ENCODE assay signal across 1 cellular context in genomic region chr11:68469122-68469521, GRCh38.
TF ChIP-seq lines count a peak whose summit lies in the region.

No MANE protein-coding gene starts in this region.

TF ChIP-seq in HepG2, 621 proteins besides CTCF, POLR2A, EP300 and RAD21 (continued from another document and continues in another):
- TF ChIP-seq MAX (IDR thresholded peaks at IDR 0.05) (no peak), MYPOP (CRISPR knock-in tag; IDR thresholded peaks at IDR 0.05) (no peak), NFIC (IDR thresholded peaks at IDR 0.05; ENCODE audit: low read length) (peak; percentile 46; the same call in 1 of the 2 replicates), GLI4 (CRISPR knock-in tag; IDR thresholded peaks at IDR 0.05; ENCODE audit: borderline replicate concordance) (no peak), ZBTB4 (CRISPR knock-in tag; IDR thresholded peaks at IDR 0.05; ENCODE audit: borderline replicate concordance) (no peak), EEA1 (CRISPR knock-in tag; IDR thresholded peaks at IDR 0.05; ENCODE audit: borderline replicate concordance) (no peak), SIX1 (CRISPR knock-in tag; IDR thresholded peaks at IDR 0.05; ENCODE audit: borderline replicate concordance) (no peak), CENPX (CRISPR knock-in tag; IDR thresholded peaks at IDR 0.05) (no peak), TBP (CRISPR knock-in tag; IDR thresholded peaks at IDR 0.05) (no peak), ZNF597 (CRISPR knock-in tag; IDR thresholded peaks at IDR 0.05) (no peak), CBX2 (IDR thresholded peaks at IDR 0.05; ENCODE audit: low read depth, low read length) (no peak), CBX2 (CRISPR knock-in tag; IDR thresholded peaks at IDR 0.05; ENCODE audit: low read depth) (no peak), ZNF589 (CRISPR knock-in tag; conservative IDR thresholded peaks at IDR 0.05) (no peak), WIZ (CRISPR knock-in tag; IDR thresholded peaks at IDR 0.05) (no peak), PAWR (CRISPR knock-in tag; IDR thresholded peaks at IDR 0.05; ENCODE audit: borderline replicate concordance) (no peak), ZNF841 (CRISPR knock-in tag; IDR thresholded peaks at IDR 0.05; ENCODE audit: borderline replicate concordance) (no peak), ZBTB3 (CRISPR knock-in tag; IDR thresholded peaks at IDR 0.05; ENCODE audit: borderline replicate concordance, low read depth) (peak; percentile 100), NFE2L2 (IDR thresholded peaks at IDR 0.05; ENCODE audit: low read length) (no peak), ZNF83 (CRISPR knock-in tag; IDR thresholded peaks at IDR 0.05; ENCODE audit: borderline replicate concordance) (no peak), KMT2A (CRISPR knock-in tag; IDR thresholded peaks at IDR 0.05) (no peak), DRAP1 (CRISPR knock-in tag; IDR thresholded peaks at IDR 0.05) (no peak), ZNF713 (CRISPR knock-in tag; IDR thresholded peaks at IDR 0.05) (no peak), ZXDC (CRISPR knock-in tag; IDR thresholded peaks at IDR 0.05) (no peak), ZBTB44 (CRISPR knock-in tag; IDR thresholded peaks at IDR 0.05) (no peak), YEATS2 (CRISPR knock-in tag; IDR thresholded peaks at IDR 0.05; ENCODE audit: borderline replicate concordance) (no peak), FOXJ3 (CRISPR knock-in tag; IDR thresholded peaks at IDR 0.05; ENCODE audit: borderline replicate concordance) (peak; percentile 28; the same call in 1 of the 2 replicates), SNAPC5 (CRISPR knock-in tag; IDR thresholded peaks at IDR 0.05; ENCODE audit: borderline replicate concordance) (no peak), ERF (CRISPR knock-in tag; IDR thresholded peaks at IDR 0.05) (0 out of 2 replicates have a peak, but pooled peaks have one; percentile 33), ZMAT3 (CRISPR knock-in tag; conservative IDR thresholded peaks at IDR 0.05) (no peak), ZSCAN22 (CRISPR knock-in tag; IDR thresholded peaks at IDR 0.05) (no peak), PLSCR1 (CRISPR knock-in tag; IDR thresholded peaks at IDR 0.05; ENCODE audit: borderline replicate concordance) (no peak), ZNF776 (CRISPR knock-in tag; IDR thresholded peaks at IDR 0.05) (no peak), ARID5B (CRISPR knock-in tag; IDR thresholded peaks at IDR 0.05) (peak; percentile 82), RBFOX2 (IDR thresholded peaks at IDR 0.05; ENCODE audit: low read depth, low read length) (no peak), ZFP36L2 (CRISPR knock-in tag; IDR thresholded peaks at IDR 0.05) (no peak), MIXL1 (CRISPR knock-in tag; IDR thresholded peaks at IDR 0.05) (peak; percentile 31; the same call in 1 of the 2 replicates), ZBTB33 (CRISPR knock-in tag; IDR thresholded peaks at IDR 0.05) (no peak), NR1H2 (CRISPR knock-in tag; IDR thresholded peaks at IDR 0.05; ENCODE audit: borderline replicate concordance, low read depth) (no peak), ZSCAN29 (CRISPR knock-in tag; conservative IDR thresholded peaks at IDR 0.05) (no peak), MTERF4 (CRISPR knock-in tag; IDR thresholded peaks at IDR 0.05) (no peak), ZNF264 (CRISPR knock-in tag; IDR thresholded peaks at IDR 0.05) (no peak), GZF1 (CRISPR knock-in tag; IDR thresholded peaks at IDR 0.05) (no peak), TCF7L2 (IDR thresholded peaks at IDR 0.05; ENCODE audit: low read depth, low read length) (no peak), ZNF552 (CRISPR knock-in tag; IDR thresholded peaks at IDR 0.05; ENCODE audit: borderline replicate concordance) (no peak), SMAD3 (CRISPR knock-in tag; IDR thresholded peaks at IDR 0.05) (0 out of 2 replicates have a peak, but pooled peaks have one; percentile 72)
